Comparison of ENCODE assay signal across 1 cellular context in genomic region chr5:143356855-143357254, GRCh38.
TF ChIP-seq lines count a peak whose summit lies in the region.

No MANE protein-coding gene starts in this region.

TF ChIP-seq in liver, 16 proteins besides CTCF, POLR2A, EP300 and RAD21 (continued from another document):
- TF ChIP-seq REST (IDR thresholded peaks at IDR 0.05) (no peak), HNF4A (conservative IDR thresholded peaks at IDR 0.05) (peak; percentile 15 to 16), NR2F2 (IDR thresholded peaks at IDR 0.05) (no peak), EGR1 (IDR thresholded peaks at IDR 0.05; ENCODE audit: low read depth in 2 of 2) (no peak)
